Comparison of ENCODE assay signal across 2 cellular contexts in genomic region chr1:175522880-175523279, GRCh38.
TF ChIP-seq lines count a peak whose summit lies in the region.

No MANE protein-coding gene starts in this region.

TF ChIP-seq in liver, 16 proteins besides CTCF, POLR2A, EP300 and RAD21 (continued from another document):
- TF ChIP-seq, protein P1, sequence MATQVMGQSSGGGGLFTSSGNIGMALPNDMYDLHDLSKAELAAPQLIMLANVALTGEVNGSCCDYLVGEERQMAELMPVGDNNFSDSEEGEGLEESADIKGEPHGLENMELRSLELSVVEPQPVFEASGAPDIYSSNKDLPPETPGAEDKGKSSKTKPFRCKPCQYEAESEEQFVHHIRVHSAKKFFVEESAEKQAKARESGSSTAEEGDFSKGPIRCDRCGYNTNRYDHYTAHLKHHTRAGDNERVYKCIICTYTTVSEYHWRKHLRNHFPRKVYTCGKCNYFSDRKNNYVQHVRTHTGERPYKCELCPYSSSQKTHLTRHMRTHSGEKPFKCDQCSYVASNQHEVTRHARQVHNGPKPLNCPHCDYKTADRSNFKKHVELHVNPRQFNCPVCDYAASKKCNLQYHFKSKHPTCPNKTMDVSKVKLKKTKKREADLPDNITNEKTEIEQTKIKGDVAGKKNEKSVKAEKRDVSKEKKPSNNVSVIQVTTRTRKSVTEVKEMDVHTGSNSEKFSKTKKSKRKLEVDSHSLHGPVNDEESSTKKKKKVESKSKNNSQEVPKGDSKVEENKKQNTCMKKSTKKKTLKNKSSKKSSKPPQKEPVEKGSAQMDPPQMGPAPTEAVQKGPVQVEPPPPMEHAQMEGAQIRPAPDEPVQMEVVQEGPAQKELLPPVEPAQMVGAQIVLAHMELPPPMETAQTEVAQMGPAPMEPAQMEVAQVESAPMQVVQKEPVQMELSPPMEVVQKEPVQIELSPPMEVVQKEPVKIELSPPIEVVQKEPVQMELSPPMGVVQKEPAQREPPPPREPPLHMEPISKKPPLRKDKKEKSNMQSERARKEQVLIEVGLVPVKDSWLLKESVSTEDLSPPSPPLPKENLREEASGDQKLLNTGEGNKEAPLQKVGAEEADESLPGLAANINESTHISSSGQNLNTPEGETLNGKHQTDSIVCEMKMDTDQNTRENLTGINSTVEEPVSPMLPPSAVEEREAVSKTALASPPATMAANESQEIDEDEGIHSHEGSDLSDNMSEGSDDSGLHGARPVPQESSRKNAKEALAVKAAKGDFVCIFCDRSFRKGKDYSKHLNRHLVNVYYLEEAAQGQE (IDR thresholded peaks at IDR 0.05), result no peak
- TF ChIP-seq HNF4G (IDR thresholded peaks at IDR 0.05) (peak; percentile 71), TAF1 (conservative IDR thresholded peaks at IDR 0.05) (no peak), FOXA1 (IDR thresholded peaks at IDR 0.05) (no peak), EGR1 (IDR thresholded peaks at IDR 0.05; ENCODE audit: low read depth in 2 of 2) (no peak), HNF4A (conservative IDR thresholded peaks at IDR 0.05) (peak; percentile 78 to 82), RXRA (IDR thresholded peaks at IDR 0.05) (peak; percentile 23 to 51), NR2F2 (IDR thresholded peaks at IDR 0.05) (no peak), GABPA (IDR thresholded peaks at IDR 0.05 in 1 of 2, conservative IDR thresholded peaks at IDR 0.05 in 1 of 2) (no peak), FOXA2 (IDR thresholded peaks at IDR 0.05) (no peak)
- TF ChIP-seq, protein P2, sequence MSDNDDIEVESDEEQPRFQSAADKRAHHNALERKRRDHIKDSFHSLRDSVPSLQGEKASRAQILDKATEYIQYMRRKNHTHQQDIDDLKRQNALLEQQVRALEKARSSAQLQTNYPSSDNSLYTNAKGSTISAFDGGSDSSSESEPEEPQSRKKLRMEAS (IDR thresholded peaks at IDR 0.05), result peak; percentile 74
- TF ChIP-seq, protein P3, sequence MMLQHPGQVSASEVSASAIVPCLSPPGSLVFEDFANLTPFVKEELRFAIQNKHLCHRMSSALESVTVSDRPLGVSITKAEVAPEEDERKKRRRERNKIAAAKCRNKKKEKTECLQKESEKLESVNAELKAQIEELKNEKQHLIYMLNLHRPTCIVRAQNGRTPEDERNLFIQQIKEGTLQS (IDR thresholded peaks at IDR 0.05), result no peak
- TF ChIP-seq, protein P4, sequence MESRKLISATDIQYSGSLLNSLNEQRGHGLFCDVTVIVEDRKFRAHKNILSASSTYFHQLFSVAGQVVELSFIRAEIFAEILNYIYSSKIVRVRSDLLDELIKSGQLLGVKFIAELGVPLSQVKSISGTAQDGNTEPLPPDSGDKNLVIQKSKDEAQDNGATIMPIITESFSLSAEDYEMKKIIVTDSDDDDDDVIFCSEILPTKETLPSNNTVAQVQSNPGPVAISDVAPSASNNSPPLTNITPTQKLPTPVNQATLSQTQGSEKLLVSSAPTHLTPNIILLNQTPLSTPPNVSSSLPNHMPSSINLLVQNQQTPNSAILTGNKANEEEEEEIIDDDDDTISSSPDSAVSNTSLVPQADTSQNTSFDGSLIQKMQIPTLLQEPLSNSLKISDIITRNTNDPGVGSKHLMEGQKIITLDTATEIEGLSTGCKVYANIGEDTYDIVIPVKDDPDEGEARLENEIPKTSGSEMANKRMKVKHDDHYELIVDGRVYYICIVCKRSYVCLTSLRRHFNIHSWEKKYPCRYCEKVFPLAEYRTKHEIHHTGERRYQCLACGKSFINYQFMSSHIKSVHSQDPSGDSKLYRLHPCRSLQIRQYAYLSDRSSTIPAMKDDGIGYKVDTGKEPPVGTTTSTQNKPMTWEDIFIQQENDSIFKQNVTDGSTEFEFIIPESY (IDR thresholded peaks at IDR 0.05), result peak; percentile 15
TF ChIP-seq in liver: peak in this region for 8.

TF ChIP-seq in HepG2, 621 proteins besides CTCF, POLR2A, EP300 and RAD21 (continued from another document):
- TF ChIP-seq, protein P5, sequence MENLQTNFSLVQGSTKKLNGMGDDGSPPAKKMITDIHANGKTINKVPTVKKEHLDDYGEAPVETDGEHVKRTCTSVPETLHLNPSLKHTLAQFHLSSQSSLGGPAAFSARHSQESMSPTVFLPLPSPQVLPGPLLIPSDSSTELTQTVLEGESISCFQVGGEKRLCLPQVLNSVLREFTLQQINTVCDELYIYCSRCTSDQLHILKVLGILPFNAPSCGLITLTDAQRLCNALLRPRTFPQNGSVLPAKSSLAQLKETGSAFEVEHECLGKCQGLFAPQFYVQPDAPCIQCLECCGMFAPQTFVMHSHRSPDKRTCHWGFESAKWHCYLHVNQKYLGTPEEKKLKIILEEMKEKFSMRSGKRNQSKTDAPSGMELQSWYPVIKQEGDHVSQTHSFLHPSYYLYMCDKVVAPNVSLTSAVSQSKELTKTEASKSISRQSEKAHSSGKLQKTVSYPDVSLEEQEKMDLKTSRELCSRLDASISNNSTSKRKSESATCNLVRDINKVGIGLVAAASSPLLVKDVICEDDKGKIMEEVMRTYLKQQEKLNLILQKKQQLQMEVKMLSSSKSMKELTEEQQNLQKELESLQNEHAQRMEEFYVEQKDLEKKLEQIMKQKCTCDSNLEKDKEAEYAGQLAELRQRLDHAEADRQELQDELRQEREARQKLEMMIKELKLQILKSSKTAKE (CRISPR knock-in tag; IDR thresholded peaks at IDR 0.05; ENCODE audit: borderline replicate concordance), result no peak
- TF ChIP-seq TEF (CRISPR knock-in tag; IDR thresholded peaks at IDR 0.05) (no peak), KMT2B (CRISPR knock-in tag; IDR thresholded peaks at IDR 0.05) (no peak), BRCA1 (CRISPR knock-in tag; IDR thresholded peaks at IDR 0.05) (no peak), ZNF710 (CRISPR knock-in tag; IDR thresholded peaks at IDR 0.05; ENCODE audit: borderline replicate concordance) (no peak), TCF7L2 (IDR thresholded peaks at IDR 0.05; ENCODE audit: low read depth, low read length) (no peak), PPARG (CRISPR knock-in tag; conservative IDR thresholded peaks at IDR 0.05) (no peak), ETV6 (CRISPR knock-in tag; conservative IDR thresholded peaks at IDR 0.05) (no peak), FIP1L1 (IDR thresholded peaks at IDR 0.05; ENCODE audit: borderline replicate concordance, insufficient read depth, low read depth, low read length) (no peak), ZBTB21 (CRISPR knock-in tag; IDR thresholded peaks at IDR 0.05) (no peak), TBL1XR1 (IDR thresholded peaks at IDR 0.05; ENCODE audit: borderline replicate concordance, low read length, partially characterized antibody) (no peak), RXRB (CRISPR knock-in tag; IDR thresholded peaks at IDR 0.05; ENCODE audit: borderline replicate concordance) (no peak), IRF2 (CRISPR knock-in tag; IDR thresholded peaks at IDR 0.05) (no peak)
